18 cellular contexts compared by ENCODE assay signal in the genomic region with DNA sequence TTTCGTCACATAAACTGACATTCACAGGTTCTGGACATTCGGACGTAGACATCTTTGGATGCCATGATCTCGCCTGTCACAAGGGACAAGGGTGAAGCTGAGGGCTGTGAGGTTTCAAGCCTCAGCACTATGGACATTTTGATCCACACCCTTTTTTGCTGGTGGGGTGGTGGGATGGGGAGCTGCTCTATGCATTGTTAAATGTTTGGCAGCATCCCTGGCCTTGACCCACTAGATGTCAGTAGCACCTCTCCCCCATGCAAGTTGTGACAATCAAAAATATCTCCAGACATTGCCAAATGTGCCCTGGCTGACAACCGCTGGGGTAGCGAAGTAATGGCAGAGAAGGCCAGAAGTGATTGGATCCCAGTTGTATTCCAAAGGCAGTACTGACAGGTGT.
"Had no signal": no experiment of that assay in that cellular context is flagged by ENCODE, and none has a peak within 500 bp of the region (broad histone marks: within the 10 kb centered on the region; RNA-seq: fewer than 3 reads in every experiment).

No MANE protein-coding gene starts in this region.

- H3K27ac ChIP-seq: cardiac muscle cell, left lung, upper lobe of right lung, WERI-Rb-1 had no signal

- ATAC-seq: left lung, upper lobe of right lung had no signal

- H3K27me3 Mint-ChIP-seq: progenitor cell of endocrine pancreas had no signal

- H3K4me3 Mint-ChIP-seq: activated naive CD8-positive, alpha-beta T cell; activated T-helper 1 cell treated with anti-CD3 and anti-CD28 coated beads, Interleukin-12 subunit alpha, Interleukin-12 subunit beta, Interleukin-2, Interleukin-4 antibody, amounts not matched to agents 30 ng/mL and 10 ng/mL and 1 ng/mL, durations not matched to agents 14 hours and 24 hours and 36 hours had no signal

- H3K36me3 ChIP-seq: cardiac muscle cell, left lung, upper lobe of right lung, WERI-Rb-1 had no signal

- H3K9me3 ChIP-seq: left lung, upper lobe of right lung had no signal

- DNase-seq: activated CD4-positive, alpha-beta T cell treated with anti-CD3 and anti-CD28 coated beads, Interleukin-2, amount 50 U/mL, for 4 hours; activated gamma-delta T cell treated with Interleukin-2 at 50 U/mL for 16 hours; activated T-cell treated with anti-CD3 and anti-CD28 coated beads for 4 hours; amniotic stem cell; dermis blood vessel endothelial cell; effector memory CD4-positive, alpha-beta T cell; hippocampal formation; kidney; left lung; stimulated activated CD8-positive, alpha-beta memory T cell treated with anti-CD3 and anti-CD28 coated beads, Interleukin-4, amount 100 ng/mL, for 48 hours; stimulated activated naive CD4-positive, alpha-beta T cell; T1000; upper lobe of right lung; WERI-Rb-1 had no signal

- H3K4me1 ChIP-seq: left lung, upper lobe of right lung had no signal

- H3K4me3 ChIP-seq: cardiac muscle cell, left lung, upper lobe of right lung had no signal

- H3K27ac Mint-ChIP-seq: activated naive CD8-positive, alpha-beta T cell; activated T-helper 1 cell treated with anti-CD3 and anti-CD28 coated beads, Interleukin-12 subunit alpha, Interleukin-12 subunit beta, Interleukin-2, Interleukin-4 antibody, amounts not matched to agents 30 ng/mL and 10 ng/mL and 1 ng/mL, durations not matched to agents 14 hours and 24 hours and 36 hours; progenitor cell of endocrine pancreas had no signal

- H3K27me3 ChIP-seq: cardiac muscle cell, left lung had no signal

- H3K9me3 Mint-ChIP-seq: activated T-helper 1 cell treated with anti-CD3 and anti-CD28 coated beads, Interleukin-12 subunit alpha, Interleukin-12 subunit beta, Interleukin-2, Interleukin-4 antibody, amounts not matched to agents 30 ng/mL and 10 ng/mL and 1 ng/mL, durations not matched to agents 14 hours and 24 hours and 36 hours had no signal
